In the genomic region with DNA sequence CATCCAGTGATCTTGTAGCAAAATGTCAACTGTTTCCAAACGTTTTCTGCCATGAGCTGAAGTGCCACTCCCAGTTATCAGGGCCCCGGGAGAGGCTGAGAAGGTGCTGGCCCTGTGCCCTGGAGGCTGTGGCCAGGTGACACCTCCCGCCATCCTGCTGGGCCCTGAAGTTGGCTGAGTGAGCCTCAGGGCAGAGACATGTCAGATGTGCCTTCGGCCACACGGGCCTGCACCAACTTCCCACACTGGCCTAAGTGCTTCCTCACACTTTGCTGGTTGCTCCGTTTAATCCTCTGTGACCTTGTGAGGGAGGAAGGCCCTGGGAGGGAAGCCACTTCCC, we compare ENCODE assay signal across 8 cellular contexts. TPM values are rescaled to one million over a fixed set of nuclear protein-coding genes. Genes with fewer than 3 reads are reported as not detected.
A peak's percentile ranks its signal among the peaks of the same experiment; 100 is the strongest.
DNase-seq lines count a peak whose midpoint lies in the region; ATAC-seq and TF ChIP-seq lines count a peak whose summit lies in the region.

No MANE protein-coding gene starts in this region.

- intact Hi-C loops in spleen (cut with DNase I; ENCODE audit: low total_unique reads): no loop called here

- ATAC-seq in HG03378 (IDR thresholded peaks at IDR 0.05; ENCODE audit: unreplicated experiment): no peak

- no peak for TF ChIP-seq POLR2A in Peyer's patch (IDR thresholded peaks at IDR 0.05)
- TF ChIP-seq POLR2A in spleen (IDR thresholded peaks at IDR 0.05): no peak

- H3K4me1 ChIP-seq in Peyer's patch (peaks cover 0 to 5% (median 0%) of the 10 kb centered on the region in 4 donors), spleen (peaks cover 0 to 39% (median 16%) of the 10 kb centered on the region in 6 donors)

- peak; percentile 69 to 70 for DNase-seq in SHP77 (lab: John Stamatoyannopoulos, UW)
- no peak for DNase-seq in SHP77 treated with DMSO at 0.1 percent for 48 hours (lab: John Stamatoyannopoulos, UW)
- no peak for DNase-seq in Peyer's patch
- DNase-seq in fibroblast of villous mesenchyme (ENCODE audit: low read depth): peak; percentile 42
- DNase-seq in spleen: no peak
- no peak for DNase-seq in NCI-H226
- DNase-seq in GM19240 (ENCODE audit: insufficient read length, low spot score): no peak

- no peaks in the 10 kb centered on the region for H3K9me3 ChIP-seq in Peyer's patch
- no peaks in the 10 kb centered on the region for H3K9me3 ChIP-seq in spleen

- TF ChIP-seq CTCF in Peyer's patch (IDR thresholded peaks at IDR 0.05) (no peak), fibroblast of villous mesenchyme (IDR thresholded peaks at IDR 0.05; ENCODE audit: insufficient read depth, low read depth, low read length) (no peak), spleen (IDR thresholded peaks at IDR 0.05 in 8 of 11, conservative IDR thresholded peaks at IDR 0.05 in 3 of 11) (peak in 1 of 11 experiments; percentile 17)

- 47 to 58% (median 52%) methylated on average over 5 to 6 of the region's 6 CpGs for WGBS in spleen, 5 donors

- no peaks in the 10 kb centered on the region for H3K27me3 ChIP-seq in Peyer's patch
- no peaks in the 10 kb centered on the region for H3K27me3 ChIP-seq in spleen (replicated peaks in 1 of 7)

- H3K27ac ChIP-seq in Peyer's patch: peak overlapping the region; percentile 46 to 91 (median 75)
- H3K27ac ChIP-seq in spleen: peak overlapping the region; percentile 65 to 86 (median 79)

- H3K4me3 ChIP-seq in Peyer's patch (peak overlapping the region; percentile 20 to 54 (median 36)), fibroblast of villous mesenchyme (ENCODE audit: low read depth, low read length) (peak overlapping the region; percentile 70), spleen (peak overlapping the region in 5 of 8 donors; percentile 22 to 55 (median 25))

- H3K36me3 ChIP-seq in Peyer's patch (no peaks in the 10 kb centered on the region), spleen (peaks cover 0 to 25% (median 3%) of the 10 kb centered on the region in 6 donors)

RNA-seq across cellular contexts. Expression of a gene that starts 4.8 kb away (rescaled TPM):
- total RNA-seq in Peyer's patch (10 to 100 TPM in 1 of 4 donors, 1 to 10 TPM in 2, not detected in 1; 3.9 to 15.2 (median 5.8) TPM), fibroblast of villous mesenchyme (1.3 and 2.9 TPM in 2 replicates), spleen (1 to 10 TPM in 6 of 7 donors, under 1 TPM in 1; 0.74 to 4.3 (median 2.0) TPM)
- 1 to 10 TPM in 1 of 3 donors, under 1 TPM in 2; 0.52 to 1.1 (median 0.68) TPM for polyA plus RNA-seq in spleen

RNA-seq across cellular contexts. Expression of a gene that starts 42.0 kb away (rescaled TPM):
- total RNA-seq in Peyer's patch: 10 to 100 TPM; 23.9 to 29.1 (median 26.9) TPM
- 9.7 and 13.4 TPM in 2 replicates for total RNA-seq in fibroblast of villous mesenchyme
- 10 to 100 TPM; 22.7 to 33.1 (median 26.3) TPM for total RNA-seq in spleen
- polyA plus RNA-seq in spleen: 10 to 100 TPM in 2 of 3 donors, 1 to 10 TPM in 1; 6.3 to 12.7 (median 11.1) TPM

Comparison
In these comparisons a context has a peak if more than half of its experiments do, and no peak if none do; other contexts are left out.
1. DNase-seq: peak in SHP77 (2 of 2) and fibroblast of villous mesenchyme (single experiment); none in SHP77 treated with DMSO at 0.1 percent for 48 hours (single experiment), Peyer's patch (0 of 3), spleen (single experiment), NCI-H226 (single experiment) and GM19240 (single experiment).
2. Peak in every context shown above with its lines, with median percentiles within 50 percentile points of each other: H3K4me3 ChIP-seq.